ENCODE assay signal across 17 cellular contexts in genomic region chr4:186624951-186625350, GRCh38.
DNase-seq lines count a peak whose midpoint lies in the region; ATAC-seq and TF ChIP-seq lines count a peak whose summit lies in the region.
"Had no signal": no experiment of that assay in that cellular context is flagged by ENCODE, and none has a peak within 500 bp of the region (broad histone marks: within the 10 kb centered on the region; RNA-seq: fewer than 3 reads in every experiment).

No MANE protein-coding gene starts in this region.

- peaks cover 73% of the 10 kb centered on the region for H3K4me1 Mint-ChIP-seq in HFFc6 (ENCODE audit: low read depth)

- no peak overlapping the region; the same call in 1 of the 2 replicates for H3K4me3 ChIP-seq in ACC112 (ENCODE audit: low read depth, low read length)
- H3K4me3 ChIP-seq in choroid plexus epithelial cell (ENCODE audit: low read depth, low read length), result no peak overlapping the region
- H3K4me3 ChIP-seq in mesodermal cell (ENCODE audit: extremely low read depth, insufficient read depth, low read length, poor library complexity, severe bottlenecking), result no peak overlapping the region
- H3K4me3 ChIP-seq: BLaER1, lower lobe of right lung, vagina had no signal

- DNase-seq in HFFc6 (peak; percentile 84), choroid plexus epithelial cell (ENCODE audit: low read depth) (peak; percentile 88), islet precursor cell (no peak)
- DNase-seq: activated T-cell treated with anti-CD3 and anti-CD28 coated beads, Interleukin-2, amount 50 U/mL, for 1 hour; amygdala; hypothalamus; lower lobe of right lung; NCI-H1105; NCI-H446; posterior cingulate gyrus had no signal

- H2AFZ ChIP-seq in ACC112 (ENCODE audit: low read length, unreplicated experiment), result no peak overlapping the region

- ATAC-seq in HG03457 (IDR thresholded peaks at IDR 0.05; ENCODE audit: unreplicated experiment) (no peak), GM19023 (IDR thresholded peaks at IDR 0.05; ENCODE audit: unreplicated experiment) (no peak), GM21786 (IDR thresholded peaks at IDR 0.05; ENCODE audit: unreplicated experiment) (no peak)
- ATAC-seq: lower lobe of right lung had no signal

- H3K4me1 ChIP-seq in ACC112 (ENCODE audit: control insufficient read depth, insufficient read depth, low read length, unreplicated experiment), result peaks cover 43% of the 10 kb centered on the region
- H3K4me1 ChIP-seq in mesodermal cell (ENCODE audit: control insufficient read depth, insufficient read depth, low read length, poor library complexity, severe bottlenecking), result peaks cover 35% of the 10 kb centered on the region
- H3K4me1 ChIP-seq: lower lobe of right lung had no signal

- no peaks in the 10 kb centered on the region for H3K27me3 ChIP-seq in ACC112 (ENCODE audit: insufficient read depth, low read length)
- H3K27me3 ChIP-seq: BLaER1, vagina had no signal

- peaks cover 3% of the 10 kb centered on the region; the same call in 1 of the 2 replicates for H3K9me3 Mint-ChIP-seq in HFFc6

- H3K9me3 ChIP-seq in mesodermal cell (ENCODE audit: control insufficient read depth, low read length), result no peaks in the 10 kb centered on the region
- H3K9me3 ChIP-seq: BLaER1, lower lobe of right lung, vagina had no signal

- H3K4me3 Mint-ChIP-seq in HFFc6, result peak overlapping the region; percentile 65

- peak overlapping the region; percentile 93 for H3K27ac Mint-ChIP-seq in HFFc6

- H3K36me3 ChIP-seq in ACC112 (ENCODE audit: insufficient read depth, low read length), result peaks cover 24% of the 10 kb centered on the region
- peaks cover 72% of the 10 kb centered on the region for H3K36me3 ChIP-seq in mesodermal cell (ENCODE audit: control insufficient read depth, insufficient read depth, low read length)

- H3K79me2 ChIP-seq in ACC112 (ENCODE audit: control insufficient read depth, insufficient read depth, low read length, unreplicated experiment), result no peaks in the 10 kb centered on the region

- TF ChIP-seq CTCF in HFFc6 (IDR thresholded peaks at IDR 0.05), result no peak
- no peak for TF ChIP-seq CTCF in choroid plexus epithelial cell (conservative IDR thresholded peaks at IDR 0.05; ENCODE audit: low read depth, low read length)

- no CpG with 5 or more reads among the region's 1 CpG for WGBS in mesodermal cell (ENCODE audit: insufficient coverage in 2 of 2), 2 experiments

- H3K27ac ChIP-seq in ACC112 (ENCODE audit: low read depth, low read length) (peak overlapping the region; percentile 90), mesodermal cell (ENCODE audit: low read depth, low read length, severe bottlenecking) (peak overlapping the region; percentile 16)
- H3K27ac ChIP-seq: BLaER1, lower lobe of right lung, vagina had no signal

- peaks cover 7% of the 10 kb centered on the region; the same call in 1 of the 2 replicates for H3K27me3 Mint-ChIP-seq in HFFc6 (ENCODE audit: insufficient read depth)

- H3K36me3 Mint-ChIP-seq in HFFc6 (ENCODE audit: low read depth), result peaks cover 74% of the 10 kb centered on the region
